Comparison of ENCODE assay signal across 14 cellular contexts in the genomic region with DNA sequence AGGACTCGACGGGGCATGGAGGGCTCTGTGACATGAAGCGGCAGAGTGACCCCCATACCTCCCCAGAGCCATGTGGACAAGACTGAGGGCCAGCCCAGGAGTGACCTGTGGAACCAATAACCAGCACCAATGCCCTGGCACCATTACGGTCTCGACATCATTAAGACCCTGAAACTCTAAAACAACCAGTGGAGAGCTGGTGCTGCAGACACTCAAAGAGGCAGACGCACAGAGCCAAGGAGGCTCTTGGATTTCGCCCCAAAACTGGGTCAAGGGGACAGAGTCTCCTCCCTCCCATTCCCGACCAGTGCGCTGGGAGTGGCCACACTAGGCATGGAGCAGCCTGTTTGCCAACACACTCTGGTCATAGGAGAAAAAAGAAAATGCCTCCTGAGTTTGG. TPM values are rescaled to one million over a fixed set of nuclear protein-coding genes. Genes with fewer than 3 reads are reported as not detected.
A peak's percentile ranks its signal among the peaks of the same experiment; 100 is the strongest.
DNase-seq lines count a peak whose midpoint lies in the region; ATAC-seq and TF ChIP-seq lines count a peak whose summit lies in the region.
"Had no signal": no experiment of that assay in that cellular context is flagged by ENCODE, and none has a peak within 500 bp of the region (broad histone marks: within the 10 kb centered on the region; RNA-seq: fewer than 3 reads in every experiment).

No MANE protein-coding gene starts in this region.

- H3K4me3 Mint-ChIP-seq in neural crest cell, result no peak overlapping the region
- H3K4me3 Mint-ChIP-seq: IgD-negative memory B cell had no signal

- H3K27me3 ChIP-seq in heart right ventricle (no peaks in the 10 kb centered on the region), upper lobe of right lung (no peaks in the 10 kb centered on the region), foreskin keratinocyte (peaks cover 23% of the 10 kb centered on the region)

- H3K27ac ChIP-seq in heart right ventricle (peak overlapping the region in 9 of 10 donors; percentile 35 to 87 (median 73)), upper lobe of right lung (peak overlapping the region; percentile 37), foreskin keratinocyte (no peak overlapping the region)
- H3K27ac ChIP-seq: 22Rv1, neutrophil had no signal

- H3K4me3 ChIP-seq in heart right ventricle (no peak overlapping the region), upper lobe of right lung (no peak overlapping the region)

- H3K9me3 Mint-ChIP-seq in neural crest cell, result peaks cover 13% of the 10 kb centered on the region
- H3K9me3 Mint-ChIP-seq: IgD-negative memory B cell had no signal

- H3K36me3 ChIP-seq in heart right ventricle, result no peaks in the 10 kb centered on the region
- H3K36me3 ChIP-seq in upper lobe of right lung, result no peaks in the 10 kb centered on the region
- H3K36me3 ChIP-seq: neutrophil had no signal

- H3K9me3 ChIP-seq in heart right ventricle (no peaks in the 10 kb centered on the region), upper lobe of right lung (no peaks in the 10 kb centered on the region)
- H3K9me3 ChIP-seq: neutrophil had no signal

- peak in 2 of 8 donors; percentile 7 to 35 for ATAC-seq in heart right ventricle
- ATAC-seq in upper lobe of right lung, result peak; percentile 49
- ATAC-seq in GM18873 (IDR thresholded peaks at IDR 0.05; ENCODE audit: low FRiP score, unreplicated experiment), result no peak
- ATAC-seq in foreskin keratinocyte, result no peak

- H3K4me1 ChIP-seq in heart right ventricle (peaks cover 19 to 95% (median 77%) of the 10 kb centered on the region in 9 donors), upper lobe of right lung (peaks cover 19% of the 10 kb centered on the region), foreskin keratinocyte (no peaks in the 10 kb centered on the region)

- peak overlapping the region; percentile 84 for H3K27ac Mint-ChIP-seq in neural crest cell (ENCODE audit: unreplicated experiment)

- TF ChIP-seq CTCF in heart right ventricle (IDR thresholded peaks at IDR 0.05) (no peak), neural crest cell (conservative IDR thresholded peaks at IDR 0.05) (no peak), upper lobe of right lung (IDR thresholded peaks at IDR 0.05) (no peak), foreskin keratinocyte (conservative IDR thresholded peaks at IDR 0.05) (no peak)

- H3K36me3 Mint-ChIP-seq in neural crest cell (ENCODE audit: low read depth), result peaks cover 2% of the 10 kb centered on the region
- H3K36me3 Mint-ChIP-seq: IgD-negative memory B cell had no signal

- H3K4me1 Mint-ChIP-seq in neural crest cell, result peaks cover 33% of the 10 kb centered on the region

- 75 to 84% methylated on average over 9 of the region's 9 CpGs for WGBS in heart right ventricle, 2 donors

- no peaks in the 10 kb centered on the region for H3K27me3 Mint-ChIP-seq in neural crest cell (ENCODE audit: low read depth)

- DNase-seq in NCI-H1092 treated with DMSO at 0.1 percent for 48 hours (lab: John Stamatoyannopoulos, UW) (peak; percentile 7), NCI-H1092 (lab: John Stamatoyannopoulos, UW) (no peak), heart right ventricle (peak in 1 of 2 donors; percentile 44), neural crest cell (ENCODE audit: low read depth, low spot score) (no peak), upper lobe of right lung (no peak), foreskin keratinocyte (no peak)
- DNase-seq in activated CD4-positive, alpha-beta T cell treated with anti-CD3 and anti-CD28 coated beads, Interleukin-2, amount 50 U/mL, for 48 hours, result no peak
- DNase-seq: activated CD4-positive, CD25-positive, alpha-beta regulatory T cell treated with anti-CD3 and anti-CD28 coated beads, Interleukin-2, amount 50 U/mL, for 72 hours; activated gamma-delta T cell; NCI-H2081 treated with DMSO at 0.1 percent for 48 hours had no signal

- intact Hi-C loops in heart right ventricle (cut with DNase I) (loop anchor here in 7 of 10 donors (2.0 to 10.0 kb wide), 8 partner anchors 41 to 375 kb away; a partner anchor contains a TSS), upper lobe of right lung (cut with DNase I) (loop anchor here (10.0 kb wide), 1 partner anchor 65 kb away; no protein-coding TSS in a partner anchor)

RNA-seq across cellular contexts. Expression of a gene that starts 41.6 kb away (rescaled TPM):
- total RNA-seq in heart right ventricle (10 to 100 TPM in 8 of 10 donors, 1 to 10 TPM in 2; 9.1 to 20.2 (median 12.9) TPM), neural crest cell (68.1 and 72.0 TPM in 2 replicates), upper lobe of right lung (37.1 TPM), foreskin keratinocyte (0.18 and 0.20 TPM in 2 replicates)
- polyA plus RNA-seq in heart right ventricle (10 to 100 TPM; 13.2 to 13.6 TPM), foreskin keratinocyte (0.18 and 0.39 TPM in 2 replicates)
